Comparison of ENCODE assay signal across 28 cellular contexts in genomic region chr7:126486806-126487205, GRCh38.
"Had no signal": no experiment of that assay in that cellular context is flagged by ENCODE, and none has a peak within 500 bp of the region (broad histone marks: within the 10 kb centered on the region; RNA-seq: fewer than 3 reads in every experiment).

No MANE protein-coding gene starts in this region.

- H3K9me3 ChIP-seq: ascending aorta, breast epithelium had no signal

- H3K27ac ChIP-seq: ascending aorta, brain microvascular endothelial cell, breast epithelium, VCaP had no signal

- DNase-seq: activated B cell treated with CpG ODN at 0.5 μM for 24 hours; activated CD4-positive, alpha-beta memory T cell treated with anti-CD3 and anti-CD28 coated beads, Interleukin-2, amount 10 ng/mL, durations not matched to agents 7 days and 5 days; activated CD4-positive, alpha-beta T cell treated with anti-CD3 and anti-CD28 coated beads for 36 hours; activated CD4-positive, alpha-beta T cell treated with anti-CD3 and anti-CD28 coated beads for 48 hours; activated CD4-positive, alpha-beta T cell treated with anti-CD3 and anti-CD28 coated beads, Interleukin-2, amount 10 ng/mL, durations not matched to agents 7 days and 5 days; activated CD4-positive, alpha-beta T cell treated with anti-CD3 and anti-CD28 coated beads, Interleukin-2, amount 50 U/mL, for 48 hours; activated CD4-positive, CD25-positive, alpha-beta regulatory T cell treated with anti-CD3 and anti-CD28 coated beads, Interleukin-2, amount 50 U/mL, for 72 hours; activated CD8-positive, alpha-beta memory T cell treated with anti-CD3 and anti-CD28 coated beads for 24 hours; activated CD8-positive, alpha-beta memory T cell treated with anti-CD3 and anti-CD28 coated beads, Interleukin-2, amount 10 ng/mL, durations not matched to agents 7 days and 5 days; activated CD8-positive, alpha-beta memory T cell treated with anti-CD3 and anti-CD28 coated beads, Interleukin-2, amount 50 U/mL, for 48 hours; activated CD8-positive, alpha-beta T cell treated with anti-CD3 and anti-CD28 coated beads, Interleukin-2, amount 10 ng/mL, durations not matched to agents 7 days and 5 days; activated effector memory CD4-positive, alpha-beta T cell treated with Interleukin-2 at 50 U/mL for 16 hours; activated gamma-delta T cell; activated naive CD4-positive, alpha-beta T cell treated with anti-CD3 and anti-CD28 coated beads, Interleukin-2, amount 10 ng/mL, durations not matched to agents 7 days and 5 days; activated naive CD4-positive, alpha-beta T cell treated with Interleukin-2 at 50 U/mL for 16 hours; activated naive CD8-positive, alpha-beta T cell treated with anti-CD3 and anti-CD28 coated beads, Interleukin-2, amount 10 ng/mL, durations not matched to agents 7 days and 5 days; activated naive CD8-positive, alpha-beta T cell treated with anti-CD3 and anti-CD28 coated beads, Interleukin-2, amount 50 U/mL, for 24 hours; activated T-cell treated with anti-CD3 and anti-CD28 coated beads, Interleukin-2, amount 50 U/mL, for 24 hours; activated T-cell treated with anti-CD3 and anti-CD28 coated beads, Interleukin-2, amount 50 U/mL, for 48 hours; amygdala; anterior cingulate cortex; brain microvascular endothelial cell; central memory CD4-positive, alpha-beta T cell; T-helper 2 cell; T-helper 9 cell had no signal

- H3K4me3 ChIP-seq: ascending aorta, breast epithelium had no signal

- H3K4me1 ChIP-seq: ascending aorta, breast epithelium had no signal

- H3K36me3 ChIP-seq: ascending aorta, brain microvascular endothelial cell, breast epithelium had no signal

- ATAC-seq: activated CD4-positive, alpha-beta T cell treated with anti-CD3 and anti-CD28 coated beads for 36 hours; activated CD8-positive, alpha-beta memory T cell treated with anti-CD3 and anti-CD28 coated beads, Interleukin-2, amount 10 ng/mL, durations not matched to agents 7 days and 5 days; activated CD8-positive, alpha-beta T cell treated with anti-CD3 and anti-CD28 coated beads, Interleukin-2, amount 10 ng/mL, durations not matched to agents 7 days and 5 days; activated naive CD8-positive, alpha-beta T cell treated with anti-CD3 and anti-CD28 coated beads, Interleukin-2, amount 50 U/mL, for 24 hours had no signal

- H3K27me3 ChIP-seq: ascending aorta, brain microvascular endothelial cell, breast epithelium had no signal
